1 cellular context compared by ENCODE assay signal in genomic region chr19:459724-460511, GRCh38.
TF ChIP-seq lines count a peak whose summit lies in the region.

No MANE protein-coding gene starts in this region.

TF ChIP-seq in IMR-90, 13 proteins besides CTCF, POLR2A, EP300 and RAD21:
- TF ChIP-seq, protein P1, sequence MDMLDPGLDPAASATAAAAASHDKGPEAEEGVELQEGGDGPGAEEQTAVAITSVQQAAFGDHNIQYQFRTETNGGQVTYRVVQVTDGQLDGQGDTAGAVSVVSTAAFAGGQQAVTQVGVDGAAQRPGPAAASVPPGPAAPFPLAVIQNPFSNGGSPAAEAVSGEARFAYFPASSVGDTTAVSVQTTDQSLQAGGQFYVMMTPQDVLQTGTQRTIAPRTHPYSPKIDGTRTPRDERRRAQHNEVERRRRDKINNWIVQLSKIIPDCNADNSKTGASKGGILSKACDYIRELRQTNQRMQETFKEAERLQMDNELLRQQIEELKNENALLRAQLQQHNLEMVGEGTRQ (IDR thresholded peaks at IDR 0.05; ENCODE audit: low read depth, low read length): peak; percentile 78
- TF ChIP-seq RCOR1 (IDR thresholded peaks at IDR 0.05; ENCODE audit: insufficient replicate concordance, low read length): no peak
- TF ChIP-seq SMC3 (IDR thresholded peaks at IDR 0.05; ENCODE audit: low read depth, low read length): no peak
- no peak for TF ChIP-seq FOS (IDR thresholded peaks at IDR 0.05; ENCODE audit: low read depth, low read length)
- TF ChIP-seq CHD1 (IDR thresholded peaks at IDR 0.05; ENCODE audit: low read depth, low read length): no peak
- TF ChIP-seq MXI1 (IDR thresholded peaks at IDR 0.05; ENCODE audit: borderline replicate concordance, low read depth, low read length): no peak
- TF ChIP-seq RFX5 (IDR thresholded peaks at IDR 0.05; ENCODE audit: low read depth, low read length): no peak
- TF ChIP-seq MAFK (IDR thresholded peaks at IDR 0.05; ENCODE audit: low read depth, low read length): no peak
- no peak for TF ChIP-seq NFE2L2 (IDR thresholded peaks at IDR 0.05; ENCODE audit: low read depth, low read length)
- no peak for TF ChIP-seq ELK1 (IDR thresholded peaks at IDR 0.05; ENCODE audit: borderline replicate concordance, low read depth, low read length)
- no peak for TF ChIP-seq CEBPB (IDR thresholded peaks at IDR 0.05; ENCODE audit: low read depth, low read length)
- TF ChIP-seq BHLHE40 (IDR thresholded peaks at IDR 0.05; ENCODE audit: low read depth, low read length): no peak
- TF ChIP-seq MAZ (IDR thresholded peaks at IDR 0.05; ENCODE audit: borderline replicate concordance, low read depth, low read length): peak; percentile 34; the same call in 1 of the 2 replicates
